ENCODE assay signal across 8 cellular contexts in the genomic region with DNA sequence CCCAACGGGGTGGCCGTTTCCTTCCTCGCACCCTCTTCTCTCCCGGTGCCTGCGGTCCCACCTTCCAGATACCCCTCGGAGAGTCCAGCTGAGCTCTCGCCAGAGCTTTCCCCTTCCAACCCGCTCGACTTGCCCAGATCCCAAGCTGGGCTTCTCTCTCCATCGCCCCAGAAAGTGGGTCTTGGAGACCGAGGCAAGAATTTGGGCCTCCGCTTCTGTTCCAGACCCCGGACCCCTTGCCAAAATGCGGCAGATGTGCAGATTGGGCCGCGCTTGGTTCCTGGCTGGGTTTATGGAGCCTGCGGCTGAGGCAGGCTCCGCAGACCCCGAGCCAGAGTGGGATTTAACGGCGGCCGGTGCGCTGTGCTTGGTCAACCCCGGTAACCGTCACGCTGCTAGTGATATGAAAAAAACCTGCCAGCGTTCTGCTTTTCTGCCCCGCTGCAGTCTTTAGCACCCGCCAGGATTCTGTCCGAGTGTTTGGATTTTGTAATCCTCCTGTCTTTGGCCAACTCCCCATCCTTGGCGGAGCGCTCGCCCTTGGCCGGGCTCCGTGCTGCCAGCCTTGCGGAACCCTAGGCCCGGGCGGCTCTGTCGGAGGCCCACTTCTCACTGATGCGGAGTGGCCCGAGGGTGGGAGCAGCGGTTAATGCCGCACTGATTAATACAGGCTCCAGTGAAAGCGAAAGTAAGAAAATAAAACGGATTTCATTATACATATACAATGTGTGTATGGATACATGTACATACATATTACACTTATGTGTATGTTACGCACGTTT. TPM values are rescaled to one million over a fixed set of nuclear protein-coding genes. Genes with fewer than 3 reads are reported as not detected.
DNase-seq lines count a peak whose midpoint lies in the region; ATAC-seq, FAIRE-seq and TF ChIP-seq lines count a peak whose summit lies in the region.

No MANE protein-coding gene starts in this region.

- H2BK20ac ChIP-seq in H1 (ENCODE audit: low read length) = no peak overlapping the region

- CTCF ChIA-PET in H1 (lab: Charles Lee; ENCODE audit: partially characterized antibody) = interaction anchor here (1.0 kb wide), 1 partner anchor 62 kb away, joined by 3 read pairs; no protein-coding TSS in a partner anchor

- H3K27me3 ChIP-seq in H1 (replicated peaks in 1 of 4; ENCODE audit: control insufficient read depth in 3 of 4, extremely low read depth in 1 of 4, insufficient read depth in 3 of 4, low read length in 3 of 4) = peaks cover 38 to 69% (median 46%) of the 10 kb centered on the region in 4 experiments

- H2BK120ac ChIP-seq in H1 (replicated peaks; ENCODE audit: low read depth, low read length) = no peak overlapping the region

- H3K23ac ChIP-seq in H1 (ENCODE audit: insufficient read length) = no peak overlapping the region

- no peak overlapping the region for H3K4ac ChIP-seq in H1 (replicated peaks; ENCODE audit: insufficient read length, low read depth, low read length)

- H3K79me1 ChIP-seq in H1 (ENCODE audit: low read depth, low read length) = no peaks in the 10 kb centered on the region

- no peak overlapping the region for H2AK5ac ChIP-seq in H1 (ENCODE audit: low read depth, low read length)

- peak overlapping the region; percentile 30 to 62 (median 51); a peak in 7 of 8 replicates for H3K4me3 ChIP-seq in H1 (ENCODE audit: extremely low read depth in 1 of 4, insufficient read depth in 2 of 4, low read depth in 3 of 4, low read length in 4 of 4)

- no peak overlapping the region for H4K5ac ChIP-seq in H1 (ENCODE audit: insufficient read length, low read depth, low read length)

- peaks cover 0 to 4% (median 3%) of the 10 kb centered on the region in 4 experiments; a peak in 4 of 7 replicates for H3K4me1 ChIP-seq in H1 (replicated peaks in 1 of 4; ENCODE audit: control insufficient read depth in 3 of 4, insufficient read depth in 4 of 4, low read length in 3 of 4)

- in situ Hi-C loops in ACHN (cut with HindIII; ENCODE audit: low pct_ligation_motif_present, low pct_unique_long_range_greater_than_20kb, low sequenced_read_pairs) = no loop called here

- TF ChIP-seq EP300 in H1 (IDR thresholded peaks at IDR 0.05; ENCODE audit: borderline replicate concordance in 1 of 2, low read depth in 2 of 2, low read length in 2 of 2) = no peak

- H3K27ac ChIP-seq in H1 (ENCODE audit: low read depth, low read length) = no peak overlapping the region

- ATAC-seq in stimulated activated effector memory CD8-positive, alpha-beta T cell treated with anti-CD3 and anti-CD28 coated beads, Interleukin-12 subunit alpha, Interleukin-12 subunit beta, amount 100 ng/mL, for 72 hours = peak; percentile 80
- no peak for ATAC-seq in GM18861 (IDR thresholded peaks at IDR 0.05; ENCODE audit: unreplicated experiment)

- peaks cover 27% of the 10 kb centered on the region for H3K9me3 Mint-ChIP-seq in mesothelial cell of epicardium
- H3K9me3 Mint-ChIP-seq in stimulated activated effector memory CD8-positive, alpha-beta T cell treated with anti-CD3 and anti-CD28 coated beads, Interleukin-12 subunit alpha, Interleukin-12 subunit beta, amount 100 ng/mL, for 72 hours = peaks cover 10% of the 10 kb centered on the region

- H3K79me2 ChIP-seq in H1 (ENCODE audit: control insufficient read depth in 1 of 2, insufficient read depth in 2 of 2, low read length in 2 of 2) = no peaks in the 10 kb centered on the region

- no peak for FAIRE-seq in H1 (lab: Jason Lieb, UNC)

- H3K23me2 ChIP-seq in H1 (ENCODE audit: low read depth, low read length) = peaks cover 9% of the 10 kb centered on the region; the same call in 1 of the 2 replicates

- H3K27ac Mint-ChIP-seq in mesothelial cell of epicardium = peak overlapping the region; percentile 95
- H3K27ac Mint-ChIP-seq in stimulated activated effector memory CD8-positive, alpha-beta T cell treated with anti-CD3 and anti-CD28 coated beads, Interleukin-12 subunit alpha, Interleukin-12 subunit beta, amount 100 ng/mL, for 72 hours = peak overlapping the region; percentile 100

- peak; percentile 17 for TF ChIP-seq POLR2A in GM19193 (IDR thresholded peaks at IDR 0.05; ENCODE audit: extremely low read depth, insufficient read depth, insufficient read length)
- no peak for TF ChIP-seq POLR2A in H1 (IDR thresholded peaks at IDR 0.05; ENCODE audit: control extremely low read depth in 1 of 2, low read depth in 2 of 2, low read length in 2 of 2)

- no peak overlapping the region for H2BK5ac ChIP-seq in H1 (ENCODE audit: low read depth, low read length)

- no peaks in the 10 kb centered on the region for H3K36me3 ChIP-seq in H1 (ENCODE audit: control insufficient read depth in 2 of 4, insufficient read depth in 4 of 4, low read length in 3 of 4)

- POLR2A ChIA-PET in H1 (lab: Charles Lee; ENCODE audit: partially characterized antibody) = interaction anchor here (1.3 kb wide), 1 partner anchor 20 kb away, joined by 3 read pairs; no protein-coding TSS in a partner anchor

- H2AFZ ChIP-seq in H1 (ENCODE audit: low read length) = no peak overlapping the region

- H3K4me3 Mint-ChIP-seq in mesothelial cell of epicardium = peak overlapping the region; percentile 82
- peak overlapping the region; percentile 99 for H3K4me3 Mint-ChIP-seq in stimulated activated effector memory CD8-positive, alpha-beta T cell treated with anti-CD3 and anti-CD28 coated beads, Interleukin-12 subunit alpha, Interleukin-12 subunit beta, amount 100 ng/mL, for 72 hours

- no peak overlapping the region for H3K56ac ChIP-seq in H1 (replicated peaks; ENCODE audit: insufficient read length, low read depth, low read length)

- H3K36me3 Mint-ChIP-seq in mesothelial cell of epicardium = peaks cover 22% of the 10 kb centered on the region
- H3K36me3 Mint-ChIP-seq in stimulated activated effector memory CD8-positive, alpha-beta T cell treated with anti-CD3 and anti-CD28 coated beads, Interleukin-12 subunit alpha, Interleukin-12 subunit beta, amount 100 ng/mL, for 72 hours = peaks cover 55% of the 10 kb centered on the region

- no peak overlapping the region for H4K91ac ChIP-seq in H1 (replicated peaks; ENCODE audit: insufficient read length, low read length)

- peaks cover 18% of the 10 kb centered on the region for H3K4me1 Mint-ChIP-seq in mesothelial cell of epicardium
- H3K4me1 Mint-ChIP-seq in stimulated activated effector memory CD8-positive, alpha-beta T cell treated with anti-CD3 and anti-CD28 coated beads, Interleukin-12 subunit alpha, Interleukin-12 subunit beta, amount 100 ng/mL, for 72 hours = peaks cover 55% of the 10 kb centered on the region

- H2BK15ac ChIP-seq in H1 (ENCODE audit: low read length) = no peak overlapping the region

- H3K4me2 ChIP-seq in H1 (ENCODE audit: insufficient read depth in 1 of 2, low read depth in 2 of 2, low read length in 2 of 2) = peak overlapping the region; percentile 82 to 88

- TF ChIP-seq RAD21 in H1 (IDR thresholded peaks at IDR 0.05 in 1 of 2, conservative IDR thresholded peaks at IDR 0.05 in 1 of 2; ENCODE audit: low read depth in 2 of 2, low read length in 2 of 2) = no peak

- no peak overlapping the region for H2BK12ac ChIP-seq in H1 (ENCODE audit: low read depth, low read length)

- no peaks in the 10 kb centered on the region for H4K20me1 ChIP-seq in H1 (replicated peaks in 1 of 2; ENCODE audit: control insufficient read depth in 1 of 2, insufficient read depth in 2 of 2, low read length in 2 of 2)

- DNase-seq in ACHN (peak; percentile 79), NCI-H1105 treated with DMSO at 0.1 percent for 48 hours (lab: John Stamatoyannopoulos, UW) (peak; percentile 51), H1 (ENCODE audit: low read depth in 1 of 2, low spot score in 2 of 2) (peak in 1 of 2 experiments; percentile 62), mesothelial cell of epicardium (ENCODE audit: low spot score in 2 of 2, unreplicated experiment in 2 of 2) (peak in 1 of 2 experiments; percentile 47)
- peak; percentile 82 for DNase-seq in activated CD8-positive, alpha-beta memory T cell treated with anti-CD3 and anti-CD28 coated beads for 24 hours
- DNase-seq in stimulated activated effector memory CD8-positive, alpha-beta T cell treated with anti-CD3 and anti-CD28 coated beads, Interleukin-12 subunit alpha, Interleukin-12 subunit beta, amount 100 ng/mL, for 72 hours (ENCODE audit: low spot score in 2 of 2) = peak; percentile 43 to 85

- H4K8ac ChIP-seq in H1 (ENCODE audit: extremely low read depth, insufficient read depth, low read length) = no peak overlapping the region

- H3K9ac ChIP-seq in H1 (replicated peaks in 1 of 4; ENCODE audit: extremely low read depth in 1 of 4, low read depth in 3 of 4, low read length in 3 of 4) = no peak overlapping the region

- 5% methylated on average over 44 of the region's 47 CpGs; no CpG with 5 or more reads in 1 of the 2 experiments for WGBS in H1 (ENCODE audit: extremely low coverage in 1 of 2, insufficient coverage in 1 of 2, insufficient read length in 1 of 2, insufficient replicate concordance in 2 of 2, low coverage in 1 of 2, low lambda C conversion rate in 2 of 2, missing lambda C conversion rate in 1 of 2), 2 experiments

- H3K27me3 Mint-ChIP-seq in mesothelial cell of epicardium (ENCODE audit: low read depth) = peaks cover 82% of the 10 kb centered on the region

- no peak for TF ChIP-seq CTCF in H1 (IDR thresholded peaks at IDR 0.05; ENCODE audit: control extremely low read depth in 1 of 3, insufficient read depth in 1 of 3, low read depth in 1 of 3, low read length in 3 of 3)
- no peak for TF ChIP-seq CTCF in mesothelial cell of epicardium (IDR thresholded peaks at IDR 0.05; ENCODE audit: unreplicated experiment)

- H3K9me3 ChIP-seq in H1 (ENCODE audit: insufficient read depth in 2 of 2, low read depth in 1 of 2, low read length in 1 of 2) = no peaks in the 10 kb centered on the region

- no peak overlapping the region for H3K18ac ChIP-seq in H1 (ENCODE audit: extremely low read depth, low read length)

- no peak overlapping the region for H3K14ac ChIP-seq in H1 (ENCODE audit: insufficient read length)

RNA-seq across cellular contexts. Expression of gene SLFN11, which starts 0.8 kb away (rescaled TPM):
- total RNA-seq in H1 (2021; fragmentation: NEBNext Ultra II Directional; extraction: Animal tissue kit (Norgen Biotek cat#: 25700)) = 0.27 and 0.28 TPM in 2 replicates
- 0.09 and 0.11 TPM in 2 replicates for polyA plus RNA-seq in H1 (2011; rRNA removed)
- 0.12 TPM for polyA plus RNA-seq in H1 (2011; cell fraction: cytosol; rRNA removed)
- 0.04 TPM for polyA plus RNA-seq in H1 (2011; cell fraction: nucleus; rRNA removed)
- polyA plus RNA-seq in H1 (2012, experiment 1 of 2) = 0.19 to 0.31 TPM (median 0.22 TPM) in 4 replicates
- 0.03 TPM for polyA plus RNA-seq in H1 (2012, experiment 2 of 2)
- 0.10 TPM for polyA plus RNA-seq in H1 (2013, experiment 1 of 2)
- polyA plus RNA-seq in H1 (2013, experiment 2 of 2) = 0.07 TPM
- polyA minus RNA-seq in H1 (2011; rRNA and poly(A)+ RNA removed) = 0.09 and 0.34 TPM in 2 replicates
- polyA minus RNA-seq in H1 (2011; cell fraction: cytosol; rRNA and poly(A)+ RNA removed) = not detected
- polyA minus RNA-seq in H1 (2011; cell fraction: nucleus; rRNA and poly(A)+ RNA removed) = not detected
- 34.1 to 37.7 TPM (median 36.9 TPM) in 3 replicates for total RNA-seq in mesothelial cell of epicardium

RNA-seq across cellular contexts. Expression of gene SLFN12, which starts 58.1 kb away (rescaled TPM):
- 9.4 and 10.7 TPM in 2 replicates for total RNA-seq in H1 (2021; fragmentation: NEBNext Ultra II Directional; extraction: Animal tissue kit (Norgen Biotek cat#: 25700))
- 1.3 and 1.6 TPM in 2 replicates for polyA plus RNA-seq in H1 (2011; rRNA removed)
- 2.8 TPM for polyA plus RNA-seq in H1 (2011; cell fraction: cytosol; rRNA removed)
- polyA plus RNA-seq in H1 (2011; cell fraction: nucleus; rRNA removed) = 2.5 TPM
- 2.9 to 5.6 TPM (median 4.0 TPM) in 4 replicates for polyA plus RNA-seq in H1 (2012, experiment 1 of 2)
- polyA plus RNA-seq in H1 (2012, experiment 2 of 2) = 0.41 TPM
- 4.9 TPM for polyA plus RNA-seq in H1 (2013, experiment 1 of 2)
- polyA plus RNA-seq in H1 (2013, experiment 2 of 2) = 4.9 TPM
- polyA minus RNA-seq in H1 (2011; rRNA and poly(A)+ RNA removed) = 4.9 and 7.3 TPM in 2 replicates
- 1.8 TPM for polyA minus RNA-seq in H1 (2011; cell fraction: cytosol; rRNA and poly(A)+ RNA removed)
- 11.1 TPM for polyA minus RNA-seq in H1 (2011; cell fraction: nucleus; rRNA and poly(A)+ RNA removed)
- 18.4 to 19.5 TPM (median 18.8 TPM) in 3 replicates for total RNA-seq in mesothelial cell of epicardium

Comparison
In these comparisons a context has a peak if more than half of its experiments do, and no peak if none do; other contexts are left out.
1. RNA of gene SLFN11, which starts 0.8 kb away (total RNA-seq): 34.1 to 37.7 TPM in mesothelial cell of epicardium; 0.27 to 0.28 TPM in H1; every median in the first group is over 10 times any median in the second.